Comparison of ENCODE assay signal across 8 cellular contexts in genomic region chr2:129877289-129877741, GRCh38.
A peak's percentile ranks its signal among the peaks of the same experiment; 100 is the strongest.
DNase-seq lines count a peak whose midpoint lies in the region; ATAC-seq and TF ChIP-seq lines count a peak whose summit lies in the region.

No MANE protein-coding gene starts in this region.

- peak overlapping the region; percentile 95 for H3K4me3 Mint-ChIP-seq in activated naive CD8-positive, alpha-beta T cell
- H3K4me3 Mint-ChIP-seq in osteocyte (ENCODE audit: unreplicated experiment): peak overlapping the region; percentile 94

- H3K27me3 ChIP-seq in cardiac muscle cell (no peaks in the 10 kb centered on the region), testis (no peaks in the 10 kb centered on the region)

- peaks cover 13% of the 10 kb centered on the region for H3K4me1 Mint-ChIP-seq in activated naive CD8-positive, alpha-beta T cell (ENCODE audit: low read depth)
- H3K4me1 Mint-ChIP-seq in osteocyte (ENCODE audit: unreplicated experiment): peaks cover 6% of the 10 kb centered on the region

- H3K36me3 ChIP-seq in cardiac muscle cell: no peaks in the 10 kb centered on the region
- no peaks in the 10 kb centered on the region for H3K36me3 ChIP-seq in testis (ENCODE audit: low read depth, missing control alignments)

- H3K9me3 ChIP-seq in cardiac muscle cell (ENCODE audit: low read depth): no peaks in the 10 kb centered on the region
- no peaks in the 10 kb centered on the region for H3K9me3 ChIP-seq in testis

- H3K4me1 ChIP-seq in cardiac muscle cell (ENCODE audit: low read depth) (peaks cover 5% of the 10 kb centered on the region), testis (peaks cover 3% of the 10 kb centered on the region)

- no peaks in the 10 kb centered on the region for H3K9me3 Mint-ChIP-seq in activated naive CD8-positive, alpha-beta T cell (ENCODE audit: low read depth)
- no peaks in the 10 kb centered on the region for H3K9me3 Mint-ChIP-seq in osteocyte (ENCODE audit: unreplicated experiment)

- H3K27ac Mint-ChIP-seq in activated naive CD8-positive, alpha-beta T cell: peak overlapping the region; percentile 81
- H3K27ac Mint-ChIP-seq in osteocyte (ENCODE audit: unreplicated experiment): peak overlapping the region; percentile 75

- TF ChIP-seq CTCF in cardiac muscle cell (IDR thresholded peaks at IDR 0.05; ENCODE audit: low read depth, low read length): no peak
- no peak for TF ChIP-seq CTCF in osteocyte (IDR thresholded peaks at IDR 0.05)
- TF ChIP-seq CTCF in testis (IDR thresholded peaks at IDR 0.05): no peak

- DNase-seq in DMS114 treated with DMSO at 0.1 percent for 48 hours (lab: John Stamatoyannopoulos, UW; ENCODE audit: unreplicated experiment) (peak; percentile 64), Kasumi-1 (lab: John Stamatoyannopoulos, UW) (peak; percentile 0 to 9), cardiac muscle cell (ENCODE audit: low read depth in 1 of 2, low spot score in 1 of 2) (peak; percentile 93 to 95), osteocyte (ENCODE audit: extremely low spot score, unreplicated experiment) (peak; percentile 88), testis (peak; percentile 97)

- peak; percentile 80 for ATAC-seq in GM21619 (IDR thresholded peaks at IDR 0.05; ENCODE audit: unreplicated experiment)
- ATAC-seq in SK-N-SH treated with all-trans-retinoic acid at 6 μM for 48 hours: peak; percentile 92

- intact Hi-C loops in testis (cut with DNase I; ENCODE audit: low total_unique reads): no loop called here

- H3K36me3 Mint-ChIP-seq in activated naive CD8-positive, alpha-beta T cell: no peaks in the 10 kb centered on the region
- no peaks in the 10 kb centered on the region for H3K36me3 Mint-ChIP-seq in osteocyte (ENCODE audit: unreplicated experiment)

- 0 to 3% methylated on average over 7 to 13 of the region's 20 CpGs for WGBS in testis, 2 donors

- no peaks in the 10 kb centered on the region for H3K27me3 Mint-ChIP-seq in activated naive CD8-positive, alpha-beta T cell
- H3K27me3 Mint-ChIP-seq in osteocyte (ENCODE audit: unreplicated experiment): no peaks in the 10 kb centered on the region

- no peak for TF ChIP-seq POLR2A in testis (IDR thresholded peaks at IDR 0.05)

- H3K27ac ChIP-seq in cardiac muscle cell: no peak overlapping the region
- H3K27ac ChIP-seq in testis: peak overlapping the region; percentile 36 to 73

- H3K4me3 ChIP-seq in cardiac muscle cell (peak overlapping the region; percentile 55), testis (peak overlapping the region; percentile 72 to 82)

TF ChIP-seq in SK-N-SH treated with all-trans-retinoic acid at 6 μM for 48 hours, 23 proteins besides CTCF, POLR2A, EP300 and RAD21:
- no peak for TF ChIP-seq OSR1 (CRISPR knock-in tag; IDR thresholded peaks at IDR 0.05)
- no peak for TF ChIP-seq ARNTL (CRISPR knock-in tag; IDR thresholded peaks at IDR 0.05; ENCODE audit: borderline replicate concordance, low read depth)
- TF ChIP-seq GLIS3 (CRISPR knock-in tag; IDR thresholded peaks at IDR 0.05): no peak
- TF ChIP-seq ZC3H10 (CRISPR knock-in tag; IDR thresholded peaks at IDR 0.05): no peak
- TF ChIP-seq, protein P1, sequence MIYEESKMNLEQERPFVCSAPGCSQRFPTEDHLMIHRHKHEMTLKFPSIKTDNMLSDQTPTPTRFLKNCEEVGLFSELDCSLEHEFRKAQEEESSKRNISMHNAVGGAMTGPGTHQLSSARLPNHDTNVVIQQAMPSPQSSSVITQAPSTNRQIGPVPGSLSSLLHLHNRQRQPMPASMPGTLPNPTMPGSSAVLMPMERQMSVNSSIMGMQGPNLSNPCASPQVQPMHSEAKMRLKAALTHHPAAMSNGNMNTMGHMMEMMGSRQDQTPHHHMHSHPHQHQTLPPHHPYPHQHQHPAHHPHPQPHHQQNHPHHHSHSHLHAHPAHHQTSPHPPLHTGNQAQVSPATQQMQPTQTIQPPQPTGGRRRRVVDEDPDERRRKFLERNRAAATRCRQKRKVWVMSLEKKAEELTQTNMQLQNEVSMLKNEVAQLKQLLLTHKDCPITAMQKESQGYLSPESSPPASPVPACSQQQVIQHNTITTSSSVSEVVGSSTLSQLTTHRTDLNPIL (CRISPR knock-in tag; IDR thresholded peaks at IDR 0.05; ENCODE audit: low read depth): no peak
- no peak for TF ChIP-seq ISL1 (CRISPR knock-in tag; IDR thresholded peaks at IDR 0.05)
- TF ChIP-seq, protein P2, sequence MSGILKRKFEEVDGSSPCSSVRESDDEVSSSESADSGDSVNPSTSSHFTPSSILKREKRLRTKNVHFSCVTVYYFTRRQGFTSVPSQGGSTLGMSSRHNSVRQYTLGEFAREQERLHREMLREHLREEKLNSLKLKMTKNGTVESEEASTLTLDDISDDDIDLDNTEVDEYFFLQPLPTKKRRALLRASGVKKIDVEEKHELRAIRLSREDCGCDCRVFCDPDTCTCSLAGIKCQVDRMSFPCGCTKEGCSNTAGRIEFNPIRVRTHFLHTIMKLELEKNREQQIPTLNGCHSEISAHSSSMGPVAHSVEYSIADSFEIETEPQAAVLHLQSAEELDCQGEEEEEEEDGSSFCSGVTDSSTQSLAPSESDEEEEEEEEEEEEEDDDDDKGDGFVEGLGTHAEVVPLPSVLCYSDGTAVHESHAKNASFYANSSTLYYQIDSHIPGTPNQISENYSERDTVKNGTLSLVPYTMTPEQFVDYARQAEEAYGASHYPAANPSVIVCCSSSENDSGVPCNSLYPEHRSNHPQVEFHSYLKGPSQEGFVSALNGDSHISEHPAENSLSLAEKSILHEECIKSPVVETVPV (CRISPR knock-in tag; IDR thresholded peaks at IDR 0.05): no peak
- no peak for TF ChIP-seq TOX (CRISPR knock-in tag; IDR thresholded peaks at IDR 0.05; ENCODE audit: borderline replicate concordance)
- TF ChIP-seq, protein P3, sequence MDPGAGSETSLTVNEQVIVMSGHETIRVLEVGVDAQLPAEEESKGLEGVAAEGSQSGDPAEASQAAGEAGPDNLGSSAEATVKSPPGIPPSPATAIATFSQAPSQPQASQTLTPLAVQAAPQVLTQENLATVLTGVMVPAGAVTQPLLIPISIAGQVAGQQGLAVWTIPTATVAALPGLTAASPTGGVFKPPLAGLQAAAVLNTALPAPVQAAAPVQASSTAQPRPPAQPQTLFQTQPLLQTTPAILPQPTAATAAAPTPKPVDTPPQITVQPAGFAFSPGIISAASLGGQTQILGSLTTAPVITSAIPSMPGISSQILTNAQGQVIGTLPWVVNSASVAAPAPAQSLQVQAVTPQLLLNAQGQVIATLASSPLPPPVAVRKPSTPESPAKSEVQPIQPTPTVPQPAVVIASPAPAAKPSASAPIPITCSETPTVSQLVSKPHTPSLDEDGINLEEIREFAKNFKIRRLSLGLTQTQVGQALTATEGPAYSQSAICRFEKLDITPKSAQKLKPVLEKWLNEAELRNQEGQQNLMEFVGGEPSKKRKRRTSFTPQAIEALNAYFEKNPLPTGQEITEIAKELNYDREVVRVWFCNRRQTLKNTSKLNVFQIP (CRISPR knock-in tag; IDR thresholded peaks at IDR 0.05; ENCODE audit: borderline replicate concordance, low read depth): no peak
- TF ChIP-seq BACH2 (CRISPR knock-in tag; IDR thresholded peaks at IDR 0.05; ENCODE audit: borderline replicate concordance): no peak
- no peak for TF ChIP-seq RARB (CRISPR knock-in tag; IDR thresholded peaks at IDR 0.05)
- TF ChIP-seq ZNF565 (CRISPR knock-in tag; conservative IDR thresholded peaks at IDR 0.05; ENCODE audit: low read depth): no peak
- no peak for TF ChIP-seq TCF4 (CRISPR knock-in tag; IDR thresholded peaks at IDR 0.05; ENCODE audit: borderline replicate concordance)
- no peak for TF ChIP-seq ZFP3 (CRISPR knock-in tag; IDR thresholded peaks at IDR 0.05)
- TF ChIP-seq CSDC2 (CRISPR knock-in tag; IDR thresholded peaks at IDR 0.05): no peak
- TF ChIP-seq, protein P4, sequence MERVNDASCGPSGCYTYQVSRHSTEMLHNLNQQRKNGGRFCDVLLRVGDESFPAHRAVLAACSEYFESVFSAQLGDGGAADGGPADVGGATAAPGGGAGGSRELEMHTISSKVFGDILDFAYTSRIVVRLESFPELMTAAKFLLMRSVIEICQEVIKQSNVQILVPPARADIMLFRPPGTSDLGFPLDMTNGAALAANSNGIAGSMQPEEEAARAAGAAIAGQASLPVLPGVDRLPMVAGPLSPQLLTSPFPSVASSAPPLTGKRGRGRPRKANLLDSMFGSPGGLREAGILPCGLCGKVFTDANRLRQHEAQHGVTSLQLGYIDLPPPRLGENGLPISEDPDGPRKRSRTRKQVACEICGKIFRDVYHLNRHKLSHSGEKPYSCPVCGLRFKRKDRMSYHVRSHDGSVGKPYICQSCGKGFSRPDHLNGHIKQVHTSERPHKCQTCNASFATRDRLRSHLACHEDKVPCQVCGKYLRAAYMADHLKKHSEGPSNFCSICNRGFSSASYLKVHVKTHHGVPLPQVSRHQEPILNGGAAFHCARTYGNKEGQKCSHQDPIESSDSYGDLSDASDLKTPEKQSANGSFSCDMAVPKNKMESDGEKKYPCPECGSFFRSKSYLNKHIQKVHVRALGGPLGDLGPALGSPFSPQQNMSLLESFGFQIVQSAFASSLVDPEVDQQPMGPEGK (CRISPR knock-in tag; IDR thresholded peaks at IDR 0.05; ENCODE audit: borderline replicate concordance): no peak
- no peak for TF ChIP-seq ZFP30 (CRISPR knock-in tag; IDR thresholded peaks at IDR 0.05)
- TF ChIP-seq PPARA (CRISPR knock-in tag; IDR thresholded peaks at IDR 0.05; ENCODE audit: borderline replicate concordance): no peak
- no peak for TF ChIP-seq ZNF70 (CRISPR knock-in tag; IDR thresholded peaks at IDR 0.05)
- TF ChIP-seq ESRRG (CRISPR knock-in tag; IDR thresholded peaks at IDR 0.05): no peak

Comparison
In these comparisons a context has a peak if more than half of its experiments do, and no peak if none do; other contexts are left out.
1. DNase-seq: peak in every context shown above with its lines; median percentile 97 in testis; 94 in cardiac muscle cell; 88 in osteocyte; 64 in DMS114 treated with DMSO at 0.1 percent for 48 hours; 4 in Kasumi-1.